In the genomic region with DNA sequence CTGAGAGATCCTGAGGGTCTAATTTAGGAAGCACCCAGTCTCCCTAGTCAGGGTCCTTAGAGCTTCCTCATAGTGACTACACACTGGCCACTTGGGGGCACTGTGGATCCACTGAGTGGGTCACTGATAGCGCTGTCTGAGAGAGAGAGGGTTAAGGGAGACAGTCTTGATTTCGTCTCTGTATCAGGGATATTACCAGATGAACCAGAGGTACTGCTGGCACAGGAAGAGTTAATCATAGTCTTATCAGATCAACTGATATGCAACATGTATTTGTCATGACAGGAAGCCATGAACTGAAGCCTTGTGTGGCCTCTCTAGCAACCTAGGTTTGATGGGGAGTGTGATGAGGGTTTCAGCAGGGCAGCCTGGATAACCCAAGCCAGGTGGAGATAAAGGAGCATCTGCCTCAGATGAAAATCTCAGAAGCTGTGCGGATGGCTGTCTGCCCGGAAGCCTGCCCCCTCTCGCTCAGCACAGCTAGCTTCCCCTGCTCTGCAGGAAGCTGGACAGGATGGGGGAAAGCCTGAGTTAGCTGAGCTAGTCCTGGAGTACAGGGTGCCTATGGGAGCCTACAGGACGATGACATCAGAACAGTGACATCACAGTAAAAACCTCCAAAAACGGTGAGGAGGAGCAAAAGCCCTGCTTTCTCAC, we compare ENCODE assay signal across 1 cellular context.
A peak's percentile ranks its signal among the peaks of the same experiment; 100 is the strongest.
TF ChIP-seq lines count a peak whose summit lies in the region.

No MANE protein-coding gene starts in this region.

TF ChIP-seq in SK-N-SH, 30 proteins besides CTCF, POLR2A, EP300 and RAD21 (continued from another document):
- TF ChIP-seq, protein P1, sequence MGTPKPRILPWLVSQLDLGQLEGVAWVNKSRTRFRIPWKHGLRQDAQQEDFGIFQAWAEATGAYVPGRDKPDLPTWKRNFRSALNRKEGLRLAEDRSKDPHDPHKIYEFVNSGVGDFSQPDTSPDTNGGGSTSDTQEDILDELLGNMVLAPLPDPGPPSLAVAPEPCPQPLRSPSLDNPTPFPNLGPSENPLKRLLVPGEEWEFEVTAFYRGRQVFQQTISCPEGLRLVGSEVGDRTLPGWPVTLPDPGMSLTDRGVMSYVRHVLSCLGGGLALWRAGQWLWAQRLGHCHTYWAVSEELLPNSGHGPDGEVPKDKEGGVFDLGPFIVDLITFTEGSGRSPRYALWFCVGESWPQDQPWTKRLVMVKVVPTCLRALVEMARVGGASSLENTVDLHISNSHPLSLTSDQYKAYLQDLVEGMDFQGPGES (IDR thresholded peaks at IDR 0.05; ENCODE audit: low read depth, low read length): no peak
- TF ChIP-seq GATA2 (CRISPR knock-in tag; IDR thresholded peaks at IDR 0.05) (peak; percentile 100), POLR2AphosphoS5 (IDR thresholded peaks at IDR 0.05; ENCODE audit: low read depth, low read length) (no peak; the same call in 1 of the 2 replicates), NRF1 (IDR thresholded peaks at IDR 0.05; ENCODE audit: low read depth, low read length) (no peak), YY1 (IDR thresholded peaks at IDR 0.05; ENCODE audit: low read depth) (0 out of 2 replicates have a peak, but pooled peaks have one; percentile 53), CHD2 (IDR thresholded peaks at IDR 0.05; ENCODE audit: low read length, partially characterized antibody) (peak; percentile 95), NFIC (IDR thresholded peaks at IDR 0.05; ENCODE audit: borderline replicate concordance) (peak; percentile 84), RCOR1 (IDR thresholded peaks at IDR 0.05; ENCODE audit: low read length) (peak; percentile 96)
- TF ChIP-seq, protein P2, sequence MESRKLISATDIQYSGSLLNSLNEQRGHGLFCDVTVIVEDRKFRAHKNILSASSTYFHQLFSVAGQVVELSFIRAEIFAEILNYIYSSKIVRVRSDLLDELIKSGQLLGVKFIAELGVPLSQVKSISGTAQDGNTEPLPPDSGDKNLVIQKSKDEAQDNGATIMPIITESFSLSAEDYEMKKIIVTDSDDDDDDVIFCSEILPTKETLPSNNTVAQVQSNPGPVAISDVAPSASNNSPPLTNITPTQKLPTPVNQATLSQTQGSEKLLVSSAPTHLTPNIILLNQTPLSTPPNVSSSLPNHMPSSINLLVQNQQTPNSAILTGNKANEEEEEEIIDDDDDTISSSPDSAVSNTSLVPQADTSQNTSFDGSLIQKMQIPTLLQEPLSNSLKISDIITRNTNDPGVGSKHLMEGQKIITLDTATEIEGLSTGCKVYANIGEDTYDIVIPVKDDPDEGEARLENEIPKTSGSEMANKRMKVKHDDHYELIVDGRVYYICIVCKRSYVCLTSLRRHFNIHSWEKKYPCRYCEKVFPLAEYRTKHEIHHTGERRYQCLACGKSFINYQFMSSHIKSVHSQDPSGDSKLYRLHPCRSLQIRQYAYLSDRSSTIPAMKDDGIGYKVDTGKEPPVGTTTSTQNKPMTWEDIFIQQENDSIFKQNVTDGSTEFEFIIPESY (IDR thresholded peaks at IDR 0.05; ENCODE audit: borderline replicate concordance, low read depth): peak; percentile 84
- TF ChIP-seq, protein P3, sequence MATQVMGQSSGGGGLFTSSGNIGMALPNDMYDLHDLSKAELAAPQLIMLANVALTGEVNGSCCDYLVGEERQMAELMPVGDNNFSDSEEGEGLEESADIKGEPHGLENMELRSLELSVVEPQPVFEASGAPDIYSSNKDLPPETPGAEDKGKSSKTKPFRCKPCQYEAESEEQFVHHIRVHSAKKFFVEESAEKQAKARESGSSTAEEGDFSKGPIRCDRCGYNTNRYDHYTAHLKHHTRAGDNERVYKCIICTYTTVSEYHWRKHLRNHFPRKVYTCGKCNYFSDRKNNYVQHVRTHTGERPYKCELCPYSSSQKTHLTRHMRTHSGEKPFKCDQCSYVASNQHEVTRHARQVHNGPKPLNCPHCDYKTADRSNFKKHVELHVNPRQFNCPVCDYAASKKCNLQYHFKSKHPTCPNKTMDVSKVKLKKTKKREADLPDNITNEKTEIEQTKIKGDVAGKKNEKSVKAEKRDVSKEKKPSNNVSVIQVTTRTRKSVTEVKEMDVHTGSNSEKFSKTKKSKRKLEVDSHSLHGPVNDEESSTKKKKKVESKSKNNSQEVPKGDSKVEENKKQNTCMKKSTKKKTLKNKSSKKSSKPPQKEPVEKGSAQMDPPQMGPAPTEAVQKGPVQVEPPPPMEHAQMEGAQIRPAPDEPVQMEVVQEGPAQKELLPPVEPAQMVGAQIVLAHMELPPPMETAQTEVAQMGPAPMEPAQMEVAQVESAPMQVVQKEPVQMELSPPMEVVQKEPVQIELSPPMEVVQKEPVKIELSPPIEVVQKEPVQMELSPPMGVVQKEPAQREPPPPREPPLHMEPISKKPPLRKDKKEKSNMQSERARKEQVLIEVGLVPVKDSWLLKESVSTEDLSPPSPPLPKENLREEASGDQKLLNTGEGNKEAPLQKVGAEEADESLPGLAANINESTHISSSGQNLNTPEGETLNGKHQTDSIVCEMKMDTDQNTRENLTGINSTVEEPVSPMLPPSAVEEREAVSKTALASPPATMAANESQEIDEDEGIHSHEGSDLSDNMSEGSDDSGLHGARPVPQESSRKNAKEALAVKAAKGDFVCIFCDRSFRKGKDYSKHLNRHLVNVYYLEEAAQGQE (IDR thresholded peaks at IDR 0.05; ENCODE audit: low read depth, low read length): no peak
- TF ChIP-seq, protein P4, sequence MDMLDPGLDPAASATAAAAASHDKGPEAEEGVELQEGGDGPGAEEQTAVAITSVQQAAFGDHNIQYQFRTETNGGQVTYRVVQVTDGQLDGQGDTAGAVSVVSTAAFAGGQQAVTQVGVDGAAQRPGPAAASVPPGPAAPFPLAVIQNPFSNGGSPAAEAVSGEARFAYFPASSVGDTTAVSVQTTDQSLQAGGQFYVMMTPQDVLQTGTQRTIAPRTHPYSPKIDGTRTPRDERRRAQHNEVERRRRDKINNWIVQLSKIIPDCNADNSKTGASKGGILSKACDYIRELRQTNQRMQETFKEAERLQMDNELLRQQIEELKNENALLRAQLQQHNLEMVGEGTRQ (IDR thresholded peaks at IDR 0.05; ENCODE audit: borderline replicate concordance, low read depth, low read length): no peak
